24 cellular contexts compared by ENCODE assay signal in the genomic region with DNA sequence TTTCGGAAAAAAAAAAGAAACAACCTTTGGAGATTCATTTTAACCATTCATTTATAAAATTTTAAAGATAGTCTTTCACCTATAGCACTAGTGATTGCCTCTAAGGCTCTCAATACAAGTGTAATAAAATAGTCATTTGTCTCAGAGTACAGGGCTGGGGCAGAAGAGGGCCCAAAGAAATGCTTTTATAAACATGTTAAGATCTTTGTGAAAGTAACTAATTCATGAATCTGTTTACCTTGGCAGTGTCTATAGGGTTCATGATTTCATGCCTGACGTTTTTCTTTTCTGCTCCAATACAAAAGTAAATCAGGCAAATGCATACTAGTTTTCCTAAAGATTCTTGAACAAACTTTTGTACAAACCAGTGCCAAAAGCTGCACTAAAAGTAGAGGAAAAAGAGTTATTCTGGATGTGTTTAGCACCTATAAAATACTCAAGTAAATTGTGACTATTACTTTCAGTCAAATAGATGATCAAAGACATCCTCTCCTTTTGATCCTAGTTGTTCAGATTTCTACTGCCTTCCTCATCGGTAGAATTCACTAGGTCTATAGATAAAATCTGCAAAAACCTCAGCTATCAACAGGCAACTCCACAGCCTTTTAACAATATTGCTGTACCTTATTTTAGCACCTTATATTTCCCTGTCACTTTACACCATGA.
A peak's percentile ranks its signal among the peaks of the same experiment; 100 is the strongest.
DNase-seq lines count a peak whose midpoint lies in the region; ATAC-seq and TF ChIP-seq lines count a peak whose summit lies in the region.
"Had no signal": no experiment of that assay in that cellular context is flagged by ENCODE, and none has a peak within 500 bp of the region (broad histone marks: within the 10 kb centered on the region; RNA-seq: fewer than 3 reads in every experiment).

No MANE protein-coding gene starts in this region.

- H3K27me3 ChIP-seq in Caco-2 (replicated peaks; ENCODE audit: control insufficient read depth, insufficient read depth, low read length): no peaks in the 10 kb centered on the region
- no peaks in the 10 kb centered on the region for H3K27me3 ChIP-seq in PC-3 (ENCODE audit: low read length)
- H3K27me3 ChIP-seq: dorsolateral prefrontal cortex, ovary had no signal

- no peaks in the 10 kb centered on the region for H3K36me3 Mint-ChIP-seq in Caco-2 (ENCODE audit: insufficient read depth, unreplicated experiment)
- no peaks in the 10 kb centered on the region for H3K36me3 Mint-ChIP-seq in nephron (ENCODE audit: low read depth)

- BruUV-seq in Caco-2 (replicated peaks; lab: Mats Ljungman, UMichigan) (TSS peak; percentile 94), PC-3 (replicated peaks; lab: Mats Ljungman, UMichigan) (TSS peak; percentile 67)

- H3K4me1 ChIP-seq in Caco-2 (peaks cover 51% of the 10 kb centered on the region), PC-3 (ENCODE audit: insufficient read depth, low read length) (peaks cover 34% of the 10 kb centered on the region)

- CTCF ChIA-PET in Caco-2 (lab: Charles Lee): interaction anchor here (1.5 kb wide), 1 partner anchor 55 kb away, joined by 8 read pairs; no protein-coding TSS in a partner anchor
- CTCF ChIA-PET in PC-3 (lab: Charles Lee): interaction anchor here (1.0 kb wide), 1 partner anchor 56 kb away, joined by 3 read pairs; no protein-coding TSS in a partner anchor

- peak overlapping the region; percentile 78 for H3K9ac ChIP-seq in PC-3 (ENCODE audit: low read length)
- H3K9ac ChIP-seq: SK-N-SH had no signal

- H3K4me1 Mint-ChIP-seq in Caco-2 (ENCODE audit: low read depth, unreplicated experiment) (peaks cover 42% of the 10 kb centered on the region), nephron (peaks cover 9% of the 10 kb centered on the region)
- H3K4me1 Mint-ChIP-seq: central memory CD8-positive, alpha-beta T cell had no signal

- H3K79me2 ChIP-seq in PC-3 (ENCODE audit: low read length): no peaks in the 10 kb centered on the region

- peak overlapping the region; percentile 96 for H3K27ac ChIP-seq in PC-3 (ENCODE audit: low read length)
- H3K27ac ChIP-seq: dorsolateral prefrontal cortex, ovary, RWPE1 had no signal

- H3K4me2 ChIP-seq in PC-3 (ENCODE audit: low read length): peak overlapping the region; percentile 67
- H3K4me2 ChIP-seq: SK-N-SH had no signal

- no peak overlapping the region; the same call in 1 of the 2 replicates for H2AFZ ChIP-seq in PC-3 (ENCODE audit: low read length)

- intact Hi-C loops in Caco-2 (cut with micrococcal nuclease; ENCODE audit: unreplicated experiment): loop anchor here (2.0 kb wide), 2 partner anchors 24 to 44 kb away; no protein-coding TSS in a partner anchor
- intact Hi-C loops in PC-3 (cut with micrococcal nuclease): loop anchor here (2.0 kb wide), 1 partner anchor 54 kb away; no protein-coding TSS in a partner anchor
- intact Hi-C loops in left cardiac atrium (cut with DNase I): no loop called here

- H3K27me3 Mint-ChIP-seq in Caco-2 (ENCODE audit: insufficient read depth, unreplicated experiment): no peaks in the 10 kb centered on the region
- no peaks in the 10 kb centered on the region for H3K27me3 Mint-ChIP-seq in nephron (ENCODE audit: low read depth)
- H3K27me3 Mint-ChIP-seq: central memory CD8-positive, alpha-beta T cell had no signal

- no peak overlapping the region for H3K4me3 ChIP-seq in Caco-2 (ENCODE audit: low read depth, low read length)
- H3K4me3 ChIP-seq in PC-3 (ENCODE audit: low read length): peak overlapping the region; percentile 19; the same call in 1 of the 2 replicates
- H3K4me3 ChIP-seq: dorsolateral prefrontal cortex, ovary had no signal

- peak overlapping the region; percentile 60 for H3K4me3 Mint-ChIP-seq in Caco-2 (ENCODE audit: unreplicated experiment)
- no peak overlapping the region for H3K4me3 Mint-ChIP-seq in nephron
- H3K4me3 Mint-ChIP-seq: activated naive CD4-positive, alpha-beta T cell treated with anti-CD3 and anti-CD28 coated beads for 36 hours; activated T-cell treated with anti-CD3 and anti-CD28 coated beads, Interleukin-2, amount 50 U/mL, for 4 hours; central memory CD8-positive, alpha-beta T cell; HFFc6 had no signal

- no peaks in the 10 kb centered on the region for H3K9me2 ChIP-seq in PC-3 (replicated peaks; ENCODE audit: low read length)
- H3K9me2 ChIP-seq: SK-N-SH had no signal

- TF ChIP-seq CTCF in Caco-2 (IDR thresholded peaks at IDR 0.05; ENCODE audit: insufficient read depth in 1 of 2, low read depth in 1 of 2, low read length in 1 of 2, severe bottlenecking in 1 of 2, unreplicated experiment in 1 of 2) (no peak), PC-3 (conservative IDR thresholded peaks at IDR 0.05; ENCODE audit: low read depth, low read length) (no peak), nephron (IDR thresholded peaks at IDR 0.05; ENCODE audit: unreplicated experiment in 3 of 3) (no peak)

- no peak for DNase-seq in Caco-2
- DNase-seq in PC-3: peak; percentile 25
- DNase-seq in central memory CD4-positive, alpha-beta T cell: peak; percentile 4
- DNase-seq in left cardiac atrium: no peak
- DNase-seq in AML-193 (lab: John Stamatoyannopoulos, UW): no peak
- no peak for DNase-seq in cerebellar cortex (ENCODE audit: low spot score)
- DNase-seq: activated CD4-positive, alpha-beta T cell treated with anti-CD3 and anti-CD28 coated beads for 4 hours; activated naive CD4-positive, alpha-beta T cell treated with anti-CD3 and anti-CD28 coated beads for 36 hours; activated T-cell treated with anti-CD3 and anti-CD28 coated beads, Interleukin-2, amount 50 U/mL, for 4 hours; C1 segment of cervical spinal cord; dorsolateral prefrontal cortex; HFFc6; Karpas-422; NCI-H1694 treated with DMSO at 0.1 percent for 48 hours; NCI-H2171 treated with DMSO at 0.1 percent for 48 hours; NCI-H524 treated with DMSO at 0.1 percent for 48 hours; ovary; retina; SK-N-SH; substantia nigra had no signal

- peaks cover 4% of the 10 kb centered on the region for H3F3A ChIP-seq in PC-3 (ENCODE audit: low read length, unreplicated experiment)

- ATAC-seq in PC-3 (peak; percentile 67), left cardiac atrium (no peak), GM18517 (IDR thresholded peaks at IDR 0.05; ENCODE audit: unreplicated experiment) (no peak)

- peaks cover 10% of the 10 kb centered on the region for H3K9me3 Mint-ChIP-seq in Caco-2 (ENCODE audit: unreplicated experiment)
- no peaks in the 10 kb centered on the region for H3K9me3 Mint-ChIP-seq in nephron
- H3K9me3 Mint-ChIP-seq: activated naive CD4-positive, alpha-beta T cell treated with anti-CD3 and anti-CD28 coated beads for 36 hours; activated T-cell treated with anti-CD3 and anti-CD28 coated beads, Interleukin-2, amount 50 U/mL, for 4 hours; central memory CD8-positive, alpha-beta T cell; HFFc6 had no signal

- H3K27ac Mint-ChIP-seq in Caco-2 (ENCODE audit: unreplicated experiment) (peak overlapping the region; percentile 73), nephron (peak overlapping the region in 2 of 3 experiments; percentile 2 to 16)
- H3K27ac Mint-ChIP-seq: activated naive CD4-positive, alpha-beta T cell treated with anti-CD3 and anti-CD28 coated beads for 36 hours; HFFc6 had no signal

- H3K36me3 ChIP-seq in Caco-2 (ENCODE audit: control insufficient read depth, insufficient read depth, low read length) (no peaks in the 10 kb centered on the region), PC-3 (ENCODE audit: low read depth, low read length) (no peaks in the 10 kb centered on the region)
- H3K36me3 ChIP-seq: ovary had no signal

- POLR2A ChIA-PET in Caco-2 (lab: Charles Lee): no interaction called here
- POLR2A ChIA-PET in PC-3 (lab: Charles Lee; ENCODE audit: unreplicated experiment): no interaction called here

- peaks cover 7% of the 10 kb centered on the region; the same call in 1 of the 2 replicates for H3K9me3 ChIP-seq in Caco-2
- no peaks in the 10 kb centered on the region for H3K9me3 ChIP-seq in PC-3 (ENCODE audit: low read length)
- H3K9me3 ChIP-seq: ovary, SK-N-SH had no signal

- no peaks in the 10 kb centered on the region for H4K20me1 ChIP-seq in PC-3 (ENCODE audit: low read length)

Comparison
In these comparisons a context has a peak if more than half of its experiments do, and no peak if none do; other contexts are left out.
1. DNase-seq: peak in PC-3 (single experiment) and central memory CD4-positive, alpha-beta T cell (single experiment); none in Caco-2 (0 of 2), left cardiac atrium (single experiment), AML-193 (0 of 2) and cerebellar cortex (single experiment).
2. intact Hi-C loops: an anchor here in Caco-2 (2.0 kb wide) and PC-3 (2.0 kb wide); none called in left cardiac atrium.